In genomic region chr12:48851883-48852733, GRCh38 we compare ENCODE assay signal across 1 cellular context.
A peak's percentile ranks its signal among the peaks of the same experiment; 100 is the strongest.
TF ChIP-seq lines count a peak whose summit lies in the region.

TSS of gene DDX23 (minus strand) at chr12:48852163. CDS start at chr12:48845782, 6,381 bp downstream.

TF ChIP-seq in HepG2, 621 proteins besides CTCF, POLR2A, EP300 and RAD21 (continued from another document and continues in another):
- TF ChIP-seq ZBTB43 (CRISPR knock-in tag; conservative IDR thresholded peaks at IDR 0.05) (no peak), ZZZ3 (CRISPR knock-in tag; IDR thresholded peaks at IDR 0.05; ENCODE audit: borderline replicate concordance) (no peak), ATF7 (IDR thresholded peaks at IDR 0.05) (no peak), ATF7 (CRISPR knock-in tag; IDR thresholded peaks at IDR 0.05) (no peak), GTF3A (CRISPR knock-in tag; conservative IDR thresholded peaks at IDR 0.05) (0 out of 2 replicates have a peak, but pooled peaks have one; percentile 26), KLF13 (CRISPR knock-in tag; IDR thresholded peaks at IDR 0.05) (no peak), KDM6A (CRISPR knock-in tag; IDR thresholded peaks at IDR 0.05; ENCODE audit: low read depth) (no peak), ZEB1 (IDR thresholded peaks at IDR 0.05; ENCODE audit: insufficient replicate concordance, low read depth) (peak; percentile 44), ZNF780A (CRISPR knock-in tag; IDR thresholded peaks at IDR 0.05) (no peak), ZNF543 (CRISPR knock-in tag; IDR thresholded peaks at IDR 0.05) (0 out of 2 replicates have a peak, but pooled peaks have one; percentile 49), ZNF572 (CRISPR knock-in tag; IDR thresholded peaks at IDR 0.05) (peak; percentile 83; the same call in 1 of the 2 replicates), HDAC6 (IDR thresholded peaks at IDR 0.05; ENCODE audit: low read depth, low read length) (no peak), PAF1 (CRISPR knock-in tag; IDR thresholded peaks at IDR 0.05) (no peak), ZNF335 (CRISPR knock-in tag; IDR thresholded peaks at IDR 0.05) (peak; percentile 47; the same call in 1 of the 2 replicates), ZSCAN12 (CRISPR knock-in tag; IDR thresholded peaks at IDR 0.05) (peak; percentile 23; the same call in 1 of the 2 replicates), SP4 (CRISPR knock-in tag; IDR thresholded peaks at IDR 0.05) (peak; percentile 84), ZNF138 (CRISPR knock-in tag; IDR thresholded peaks at IDR 0.05; ENCODE audit: low read depth) (no peak), ZIK1 (CRISPR knock-in tag; IDR thresholded peaks at IDR 0.05; ENCODE audit: borderline replicate concordance, low read depth) (no peak), ARID2 (CRISPR knock-in tag; IDR thresholded peaks at IDR 0.05; ENCODE audit: borderline replicate concordance) (no peak), ATF3 (CRISPR knock-in tag; IDR thresholded peaks at IDR 0.05) (no peak), ZNF510 (CRISPR knock-in tag; IDR thresholded peaks at IDR 0.05; ENCODE audit: low read depth) (no peak; the same call in 1 of the 2 replicates), ZNF264 (CRISPR knock-in tag; IDR thresholded peaks at IDR 0.05) (peak; percentile 18; the same call in 1 of the 2 replicates), ZNF7 (CRISPR knock-in tag; IDR thresholded peaks at IDR 0.05) (no peak), ZNF547 (CRISPR knock-in tag; IDR thresholded peaks at IDR 0.05) (peak; percentile 82; the same call in 1 of the 2 replicates), GABPB1 (CRISPR knock-in tag; IDR thresholded peaks at IDR 0.05) (peak; percentile 94), HIVEP1 (CRISPR knock-in tag; IDR thresholded peaks at IDR 0.05) (peak; percentile 60; the same call in 1 of the 2 replicates), ZNF503 (CRISPR knock-in tag; IDR thresholded peaks at IDR 0.05) (no peak), ZNF740 (CRISPR knock-in tag; IDR thresholded peaks at IDR 0.05) (peak; percentile 98), SKIL (CRISPR knock-in tag; IDR thresholded peaks at IDR 0.05; ENCODE audit: borderline replicate concordance) (no peak), SP2 (CRISPR knock-in tag; IDR thresholded peaks at IDR 0.05) (no peak), PITX1 (CRISPR knock-in tag; IDR thresholded peaks at IDR 0.05) (peak; percentile 59; the same call in 1 of the 2 replicates), NFAT5 (CRISPR knock-in tag; IDR thresholded peaks at IDR 0.05) (no peak), MTF1 (CRISPR knock-in tag; IDR thresholded peaks at IDR 0.05) (no peak), SMAD1 (CRISPR knock-in tag; IDR thresholded peaks at IDR 0.05; ENCODE audit: borderline replicate concordance, low read depth) (no peak), NR2F2 (IDR thresholded peaks at IDR 0.05; ENCODE audit: borderline replicate concordance, low read depth) (peak; percentile 30; the same call in 1 of the 2 replicates), KDM5A (IDR thresholded peaks at IDR 0.05; ENCODE audit: borderline replicate concordance, low read length) (peak; percentile 93), ZNF101 (CRISPR knock-in tag; IDR thresholded peaks at IDR 0.05; ENCODE audit: borderline replicate concordance, low read depth) (no peak), ZSCAN22 (CRISPR knock-in tag; IDR thresholded peaks at IDR 0.05) (no peak), FOXK2 (IDR thresholded peaks at IDR 0.05) (no peak), MXI1 (IDR thresholded peaks at IDR 0.05; ENCODE audit: borderline replicate concordance, low read depth, low read length) (peak; percentile 76; the same call in 1 of the 3 replicates), PBX3 (CRISPR knock-in tag; IDR thresholded peaks at IDR 0.05; ENCODE audit: borderline replicate concordance) (no peak), ZBTB7A (CRISPR knock-in tag; IDR thresholded peaks at IDR 0.05) (no peak), MTA1 (CRISPR knock-in tag; IDR thresholded peaks at IDR 0.05; ENCODE audit: borderline replicate concordance) (peak; percentile 57; the same call in 1 of the 2 replicates), ZNF574 (CRISPR knock-in tag; IDR thresholded peaks at IDR 0.05) (peak; percentile 92; the same call in 1 of the 2 replicates), HES4 (CRISPR knock-in tag; IDR thresholded peaks at IDR 0.05; ENCODE audit: borderline replicate concordance) (peak; percentile 69; the same call in 1 of the 2 replicates), ZNF530 (CRISPR knock-in tag; IDR thresholded peaks at IDR 0.05; ENCODE audit: low read depth) (no peak), ZNF33B (CRISPR knock-in tag; IDR thresholded peaks at IDR 0.05) (peak; percentile 77; the same call in 1 of the 2 replicates), RARG (CRISPR knock-in tag; IDR thresholded peaks at IDR 0.05; ENCODE audit: low read depth) (peak; percentile 67; the same call in 1 of the 2 replicates), SRSF9 (IDR thresholded peaks at IDR 0.05; ENCODE audit: borderline replicate concordance, insufficient read depth, low read depth, low read length, poor library complexity, severe bottlenecking) (no peak), MXD4 (CRISPR knock-in tag; IDR thresholded peaks at IDR 0.05) (peak; percentile 66; the same call in 1 of the 2 replicates), ZNF234 (CRISPR knock-in tag; conservative IDR thresholded peaks at IDR 0.05) (no peak), ZNF577 (CRISPR knock-in tag; IDR thresholded peaks at IDR 0.05; ENCODE audit: borderline replicate concordance, low read depth) (no peak), ZNF619 (CRISPR knock-in tag; IDR thresholded peaks at IDR 0.05) (0 out of 2 replicates have a peak, but pooled peaks have one; percentile 22), ZBTB21 (CRISPR knock-in tag; IDR thresholded peaks at IDR 0.05) (no peak)
- TF ChIP-seq, protein P1, sequence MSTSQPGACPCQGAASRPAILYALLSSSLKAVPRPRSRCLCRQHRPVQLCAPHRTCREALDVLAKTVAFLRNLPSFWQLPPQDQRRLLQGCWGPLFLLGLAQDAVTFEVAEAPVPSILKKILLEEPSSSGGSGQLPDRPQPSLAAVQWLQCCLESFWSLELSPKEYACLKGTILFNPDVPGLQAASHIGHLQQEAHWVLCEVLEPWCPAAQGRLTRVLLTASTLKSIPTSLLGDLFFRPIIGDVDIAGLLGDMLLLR (CRISPR knock-in tag; IDR thresholded peaks at IDR 0.05) = peak; percentile 85
